Comparison of ENCODE assay signal across 9 cellular contexts in the genomic region with DNA sequence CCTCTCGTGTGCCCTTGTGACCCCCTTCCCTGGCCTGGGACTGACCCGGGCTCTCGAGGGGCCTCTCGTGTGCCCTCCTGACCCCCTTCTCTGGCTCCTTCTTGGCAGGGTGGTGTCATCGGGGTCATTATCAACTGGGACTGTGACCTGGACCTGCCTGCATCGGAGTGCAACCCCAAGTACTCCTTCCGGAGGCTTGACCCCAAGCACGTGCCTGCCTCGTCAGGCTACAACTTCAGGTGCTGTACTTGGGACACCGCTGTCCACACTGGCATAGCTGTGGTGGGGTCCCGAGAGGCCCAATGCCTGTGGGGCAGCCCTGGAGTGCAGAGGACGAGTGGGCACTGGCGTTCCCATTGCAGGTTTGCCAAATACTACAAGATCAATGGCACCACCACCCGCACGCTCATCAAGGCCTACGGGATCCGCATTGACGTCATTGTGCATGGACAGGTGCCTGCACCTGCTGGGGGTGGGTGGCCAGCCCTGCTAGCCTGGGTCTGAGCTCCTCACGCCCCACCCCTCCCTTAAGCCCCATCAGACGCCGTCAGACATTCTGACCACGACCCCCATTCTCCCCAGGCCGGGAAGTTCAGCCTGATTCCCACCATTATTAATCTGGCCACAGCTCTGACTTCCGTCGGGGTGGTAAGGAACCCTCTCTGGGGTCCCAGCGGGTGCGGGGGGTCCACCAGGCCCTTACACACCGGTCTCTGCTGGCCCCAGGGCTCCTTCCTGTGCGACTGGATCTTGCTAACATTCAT.
"Had no signal": no experiment of that assay in that cellular context is flagged by ENCODE, and none has a peak within 500 bp of the region (broad histone marks: within the 10 kb centered on the region; RNA-seq: fewer than 3 reads in every experiment).

No MANE protein-coding gene starts in this region.

- ATAC-seq: activated CD8-positive, alpha-beta memory T cell treated with anti-CD3 and anti-CD28 coated beads, Interleukin-2, amount 10 ng/mL, durations not matched to agents 7 days and 5 days; naive thymus-derived CD4-positive, alpha-beta T cell had no signal

- DNase-seq: activated CD4-positive, alpha-beta T cell treated with anti-CD3 and anti-CD28 coated beads, Interleukin-2, amount 50 U/mL, for 4 hours; activated CD8-positive, alpha-beta memory T cell treated with anti-CD3 and anti-CD28 coated beads, Interleukin-2, amount 10 ng/mL, durations not matched to agents 7 days and 5 days; activated effector memory CD4-positive, alpha-beta T cell treated with Interleukin-2 at 50 U/mL for 16 hours; activated T-cell treated with anti-CD3 and anti-CD28 coated beads, Interleukin-2, amount 50 U/mL, for 24 hours; anterior cingulate cortex; dorsolateral prefrontal cortex; hypothalamus; naive thymus-derived CD4-positive, alpha-beta T cell; tibial artery had no signal
